ENCODE assay signal across 11 cellular contexts in the genomic region with DNA sequence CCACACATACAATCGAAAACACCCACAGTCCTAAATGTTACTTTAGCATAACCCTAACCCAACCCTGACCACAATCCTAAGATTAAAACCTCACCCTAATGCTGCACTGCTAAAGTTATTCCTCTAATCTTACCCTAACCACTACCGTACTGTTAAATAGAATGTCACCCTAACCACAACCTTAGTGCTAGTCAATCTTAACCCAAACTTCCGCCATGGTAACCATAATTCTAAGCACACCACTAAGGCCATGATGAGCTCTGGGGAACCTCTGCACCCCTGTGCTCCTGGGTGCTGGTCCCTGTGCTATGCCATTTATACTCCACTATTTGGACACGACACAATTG. TPM values are rescaled to one million over a fixed set of nuclear protein-coding genes. Genes with fewer than 3 reads are reported as not detected.
DNase-seq lines count a peak whose midpoint lies in the region; ATAC-seq, FAIRE-seq and TF ChIP-seq lines count a peak whose summit lies in the region.
"Had no signal": no experiment of that assay in that cellular context is flagged by ENCODE, and none has a peak within 500 bp of the region (broad histone marks: within the 10 kb centered on the region; RNA-seq: fewer than 3 reads in every experiment).

No MANE protein-coding gene starts in this region.

- H3K4me1 ChIP-seq in foreskin keratinocyte = peaks cover 69% of the 10 kb centered on the region

- H3K27ac ChIP-seq in foreskin keratinocyte = peak overlapping the region; percentile 92

- peak overlapping the region; percentile 3 for H3K4me3 Mint-ChIP-seq in T-helper 1 cell treated with Interleukin-12 subunit alpha and Interleukin-12 subunit beta and Interleukin-4 antibody, amounts not matched to agents 30 μg/mL and 1 μg/mL, for 36 hours
- no peak overlapping the region for H3K4me3 Mint-ChIP-seq in stimulated activated naive CD8-positive, alpha-beta T cell treated with anti-CD3 and anti-CD28 coated beads, Interleukin-15, amount 100 ng/mL, for 72 hours
- H3K4me3 Mint-ChIP-seq: GM23338 had no signal

- H3K27ac Mint-ChIP-seq in T-helper 1 cell treated with Interleukin-12 subunit alpha and Interleukin-12 subunit beta and Interleukin-4 antibody, amounts not matched to agents 30 μg/mL and 1 μg/mL, for 36 hours = peak overlapping the region; percentile 6
- H3K27ac Mint-ChIP-seq in stimulated activated naive CD8-positive, alpha-beta T cell treated with anti-CD3 and anti-CD28 coated beads, Interleukin-15, amount 100 ng/mL, for 72 hours = peak overlapping the region in 1 of 2 donors; percentile 75
- H3K27ac Mint-ChIP-seq: GM23338 had no signal

- H3K9me3 Mint-ChIP-seq in T-helper 1 cell treated with Interleukin-12 subunit alpha and Interleukin-12 subunit beta and Interleukin-4 antibody, amounts not matched to agents 30 μg/mL and 1 μg/mL, for 36 hours = no peaks in the 10 kb centered on the region
- no peaks in the 10 kb centered on the region for H3K9me3 Mint-ChIP-seq in stimulated activated naive CD8-positive, alpha-beta T cell treated with anti-CD3 and anti-CD28 coated beads, Interleukin-15, amount 100 ng/mL, for 72 hours
- H3K9me3 Mint-ChIP-seq: GM23338 had no signal

- no peaks in the 10 kb centered on the region for H3K36me3 Mint-ChIP-seq in T-helper 1 cell treated with Interleukin-12 subunit alpha and Interleukin-12 subunit beta and Interleukin-4 antibody, amounts not matched to agents 30 μg/mL and 1 μg/mL, for 36 hours (ENCODE audit: low read depth)

- peak; percentile 92 for FAIRE-seq in HTR-8/SVneo (lab: Jason Lieb, UNC)

- no peak for TF ChIP-seq CTCF in foreskin keratinocyte (conservative IDR thresholded peaks at IDR 0.05)

- H3K27me3 ChIP-seq in foreskin keratinocyte = no peaks in the 10 kb centered on the region

- H3K27me3 Mint-ChIP-seq in T-helper 1 cell treated with Interleukin-12 subunit alpha and Interleukin-12 subunit beta and Interleukin-4 antibody, amounts not matched to agents 30 μg/mL and 1 μg/mL, for 36 hours (ENCODE audit: low read depth) = peaks cover 4% of the 10 kb centered on the region
- peaks cover 71% of the 10 kb centered on the region for H3K27me3 Mint-ChIP-seq in stimulated activated naive CD8-positive, alpha-beta T cell treated with anti-CD3 and anti-CD28 coated beads, Interleukin-15, amount 100 ng/mL, for 72 hours

- ATAC-seq in foreskin keratinocyte = no peak
- ATAC-seq in stimulated activated naive CD8-positive, alpha-beta T cell treated with anti-CD3 and anti-CD28 coated beads, Interleukin-15, amount 100 ng/mL, for 72 hours = peak; percentile 87
- no peak for ATAC-seq in GM19324 (IDR thresholded peaks at IDR 0.05; ENCODE audit: low FRiP score, unreplicated experiment)

- DNase-seq in HTR-8/SVneo (ENCODE audit: insufficient read length, low spot score) (no peak), foreskin keratinocyte (no peak), head of caudate nucleus (no peak), NCI-H345 (lab: John Stamatoyannopoulos, UW) (no peak)
- DNase-seq in stimulated activated naive CD8-positive, alpha-beta T cell treated with anti-CD3 and anti-CD28 coated beads, Interleukin-15, amount 100 ng/mL, for 72 hours = peak in 1 of 2 donors; percentile 15
- DNase-seq: activated gamma-delta T cell, NCI-H1417, nucleus accumbens had no signal

- H3K4me1 Mint-ChIP-seq in T-helper 1 cell treated with Interleukin-12 subunit alpha and Interleukin-12 subunit beta and Interleukin-4 antibody, amounts not matched to agents 30 μg/mL and 1 μg/mL, for 36 hours (ENCODE audit: low read depth) = peaks cover 33% of the 10 kb centered on the region
- H3K4me1 Mint-ChIP-seq in stimulated activated naive CD8-positive, alpha-beta T cell treated with anti-CD3 and anti-CD28 coated beads, Interleukin-15, amount 100 ng/mL, for 72 hours = peaks cover 46% of the 10 kb centered on the region

- intact Hi-C loops in head of caudate nucleus (cut with DNase I) = no loop called here

RNA-seq across cellular contexts. Expression of gene LTBP2, which starts 38.0 kb away (rescaled TPM):
- 78.2 and 131 TPM in 2 replicates for total RNA-seq in foreskin keratinocyte
- 26.5 and 35.0 TPM in 2 replicates for polyA plus RNA-seq in foreskin keratinocyte
